9 cellular contexts compared by ENCODE assay signal in the genomic region with DNA sequence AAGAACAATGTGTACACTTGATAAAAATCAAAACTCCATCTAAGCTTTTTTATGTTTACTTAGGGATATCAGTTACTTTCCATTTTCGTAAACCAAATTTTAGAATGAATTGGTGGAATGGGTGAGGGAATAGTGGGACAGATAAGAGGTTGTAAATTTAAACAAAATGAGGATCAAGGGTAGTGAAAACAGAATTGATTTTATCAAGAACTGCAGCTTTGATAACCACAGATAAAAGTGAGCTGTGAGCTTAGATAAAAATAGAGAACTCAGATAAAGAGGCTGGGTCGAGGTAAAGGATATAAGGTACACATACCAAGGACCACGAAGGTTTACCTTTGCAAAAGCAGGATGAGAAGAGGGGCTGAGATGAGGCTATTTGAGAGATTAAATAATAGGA.
"Had no signal": no experiment of that assay in that cellular context is flagged by ENCODE, and none has a peak within 500 bp of the region (broad histone marks: within the 10 kb centered on the region; RNA-seq: fewer than 3 reads in every experiment).

No MANE protein-coding gene starts in this region.

- H3K36me3 ChIP-seq: HAP-1 had no signal

- DNase-seq: GM23248, GOT3, H7, H9, HCEC 1CT, HFFc6 had no signal

- H3K4me3 Mint-ChIP-seq: GM23338, H9, HFFc6 had no signal

- H2AFZ ChIP-seq: GM23248, GM23338 had no signal

- H3K4me2 ChIP-seq: GM23338 had no signal

- H3K9ac ChIP-seq: GM23248 had no signal

- H3K9me3 Mint-ChIP-seq: GM23338, H9 had no signal

- H3K4me1 ChIP-seq: HAP-1 had no signal

- H3K4me3 ChIP-seq: GM23248, GM23338, HAP-1 had no signal

- ATAC-seq: GM23338, HCT116 had no signal

- H3K27ac Mint-ChIP-seq: GM23338, H9, HFFc6 had no signal

- H3K9me3 ChIP-seq: HAP-1 had no signal

- H3K27ac ChIP-seq: GM23248 had no signal
